In genomic region chr21:38806942-38807284, GRCh38 we compare ENCODE assay signal across 8 cellular contexts. TPM values are rescaled to one million over a fixed set of nuclear protein-coding genes. Genes with fewer than 3 reads are reported as not detected.
A peak's percentile ranks its signal among the peaks of the same experiment; 100 is the strongest.
DNase-seq lines count a peak whose midpoint lies in the region; ATAC-seq and TF ChIP-seq lines count a peak whose summit lies in the region.

No MANE protein-coding gene starts in this region.

- peak overlapping the region; percentile 73 for H3K9ac ChIP-seq in neural cell (ENCODE audit: low read length)

- peaks cover 19% of the 10 kb centered on the region for H3K4me1 ChIP-seq in effector memory CD4-positive, alpha-beta T cell (ENCODE audit: control insufficient read depth, insufficient read depth, low read length, poor library complexity, severe bottlenecking)

- H3K9me3 ChIP-seq in effector memory CD4-positive, alpha-beta T cell (ENCODE audit: control insufficient read depth, low read length), result no peaks in the 10 kb centered on the region
- H3K9me3 ChIP-seq in neural cell (ENCODE audit: low read length), result no peaks in the 10 kb centered on the region

- H3K36me3 ChIP-seq in effector memory CD4-positive, alpha-beta T cell (ENCODE audit: control insufficient read depth, insufficient read depth, low read length), result no peaks in the 10 kb centered on the region
- no peaks in the 10 kb centered on the region for H3K36me3 ChIP-seq in neural cell (ENCODE audit: insufficient read depth, low read length)

- no peaks in the 10 kb centered on the region for H3K27me3 ChIP-seq in effector memory CD4-positive, alpha-beta T cell (replicated peaks; ENCODE audit: control insufficient read depth, insufficient read depth, low read length, poor library complexity, severe bottlenecking)
- no peaks in the 10 kb centered on the region for H3K27me3 ChIP-seq in neural cell (ENCODE audit: insufficient read depth, low read depth, low read length)

- H3K4me2 ChIP-seq in neural cell (ENCODE audit: low read length), result peak overlapping the region; percentile 84

- H4K20me1 ChIP-seq in neural cell (ENCODE audit: insufficient read depth), result no peaks in the 10 kb centered on the region

- H3K79me2 ChIP-seq in neural cell (replicated peaks; ENCODE audit: insufficient read depth, low read length), result peaks cover 7% of the 10 kb centered on the region

- peak overlapping the region; percentile 66 for H3K27ac ChIP-seq in effector memory CD4-positive, alpha-beta T cell (ENCODE audit: insufficient read depth, low read length, poor library complexity, severe bottlenecking)
- H3K27ac ChIP-seq in neural cell (ENCODE audit: low read length), result no peak overlapping the region

- H3K4me3 ChIP-seq in effector memory CD4-positive, alpha-beta T cell (ENCODE audit: insufficient read depth, low read depth, low read length, poor library complexity, severe bottlenecking), result peak overlapping the region; percentile 91
- peak overlapping the region; percentile 84 for H3K4me3 ChIP-seq in neural cell (ENCODE audit: low read length)

- no peak for TF ChIP-seq CTCF in neural cell (IDR thresholded peaks at IDR 0.05; ENCODE audit: poor library complexity, severe bottlenecking)

- ATAC-seq in HG02678 (IDR thresholded peaks at IDR 0.05; ENCODE audit: unreplicated experiment) (no peak), HG03457 (IDR thresholded peaks at IDR 0.05; ENCODE audit: unreplicated experiment) (no peak)

- H3K9me2 ChIP-seq in neural cell (ENCODE audit: insufficient read depth, low read length), result no peaks in the 10 kb centered on the region

- no peaks in the 10 kb centered on the region for H3F3A ChIP-seq in neural cell (ENCODE audit: insufficient read depth, low read length, poor library complexity, severe bottlenecking)

- TF ChIP-seq EP300 in neural cell (conservative IDR thresholded peaks at IDR 0.05; ENCODE audit: poor library complexity, severe bottlenecking), result no peak

- H2AFZ ChIP-seq in neural cell (ENCODE audit: low read depth, low read length), result no peak overlapping the region

- DNase-seq in NCI-H1417 (lab: John Stamatoyannopoulos, UW) (peak; percentile 64 to 87 (median 69)), NCI-H1417 treated with DMSO at 0.1 percent for 48 hours (lab: John Stamatoyannopoulos, UW) (no peak), RPMI7951 (ENCODE audit: low read depth) (peak; percentile 31), NCI-H2171 (lab: John Stamatoyannopoulos, UW) (no peak)
- DNase-seq in effector memory CD4-positive, alpha-beta T cell, result no peak

- no peak for TF ChIP-seq RAD21 in neural cell (conservative IDR thresholded peaks at IDR 0.05)

TF ChIP-seq in neural cell, 6 proteins besides CTCF, POLR2A, EP300 and RAD21:
- no peak for TF ChIP-seq EZH2 (IDR thresholded peaks at IDR 0.05; ENCODE audit: borderline replicate concordance, insufficient read depth, low read length, poor library complexity, severe bottlenecking)
- no peak for TF ChIP-seq SMC3 (conservative IDR thresholded peaks at IDR 0.05; ENCODE audit: poor library complexity)
- no peak for TF ChIP-seq MXI1 (conservative IDR thresholded peaks at IDR 0.05; ENCODE audit: poor library complexity, severe bottlenecking)
- no peak for TF ChIP-seq POLR2AphosphoS5 (IDR thresholded peaks at IDR 0.05)
- TF ChIP-seq TAF1 (IDR thresholded peaks at IDR 0.05; ENCODE audit: low read depth), result no peak
- no peak for TF ChIP-seq REST (IDR thresholded peaks at IDR 0.05; ENCODE audit: borderline replicate concordance)

RNA-seq across cellular contexts. Expression of gene ETS2, which starts 1.2 kb away (rescaled TPM):
- total RNA-seq in RPMI7951 (2014; rRNA removed; shearing (Covaris generic)), result 16.0 and 16.1 TPM in 2 replicates
- 10.4 and 11.6 TPM in 2 replicates for polyA plus RNA-seq in neural cell
- polyA minus RNA-seq in neural cell, result 19.9 and 20.0 TPM in 2 replicates

Comparison
In these comparisons a context has a peak if more than half of its experiments do, and no peak if none do; other contexts are left out.
1. DNase-seq: peak in NCI-H1417 (3 of 3) and RPMI7951 (single experiment); none in NCI-H1417 treated with DMSO at 0.1 percent for 48 hours (single experiment), effector memory CD4-positive, alpha-beta T cell (0 of 3) and NCI-H2171 (single experiment).